8 cellular contexts compared by ENCODE assay signal in the genomic region with DNA sequence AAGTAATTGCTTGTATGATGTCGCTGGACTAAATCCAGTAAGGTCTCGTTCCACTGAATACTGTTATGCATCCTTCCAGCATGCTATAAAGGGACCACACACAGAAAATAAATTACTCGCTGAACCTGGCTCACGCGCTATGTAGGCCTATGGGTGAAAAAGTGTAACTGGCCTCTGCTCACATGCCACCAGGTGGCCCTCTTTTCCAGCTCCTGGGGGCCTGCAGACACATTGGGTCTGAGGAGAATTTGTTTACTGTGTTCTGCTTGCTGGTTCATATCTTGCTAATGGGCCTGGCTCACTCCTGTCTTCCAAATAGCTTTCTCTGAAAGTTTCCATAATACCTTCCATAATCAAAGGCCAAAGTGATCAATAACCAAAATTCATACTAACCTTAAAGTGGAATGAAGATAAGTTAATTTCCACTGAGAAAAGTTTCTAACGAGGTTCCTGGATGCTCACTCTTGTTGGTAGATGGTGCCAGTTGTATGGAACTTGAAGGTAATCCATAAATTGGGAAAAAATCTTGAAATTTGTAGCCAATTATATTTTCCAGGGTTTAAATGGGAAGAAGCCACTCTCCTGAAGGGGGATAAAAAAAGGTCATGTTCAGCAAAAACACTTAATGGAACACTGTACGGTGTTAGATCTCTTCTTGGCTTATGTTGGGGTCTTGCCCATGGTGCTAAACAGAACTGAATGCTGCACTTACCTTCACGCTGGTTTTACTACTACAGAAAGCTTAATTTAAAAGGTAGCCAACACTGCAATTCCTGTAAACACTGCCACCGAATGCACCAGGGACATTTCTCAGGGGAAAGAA. TPM values are rescaled to one million over a fixed set of nuclear protein-coding genes. Genes with fewer than 3 reads are reported as not detected.
DNase-seq lines count a peak whose midpoint lies in the region; ATAC-seq and TF ChIP-seq lines count a peak whose summit lies in the region.

No MANE protein-coding gene starts in this region.

- peaks cover 5% of the 10 kb centered on the region for H3K4me1 Mint-ChIP-seq in endothelial cell (ENCODE audit: unreplicated experiment)
- no peaks in the 10 kb centered on the region for H3K4me1 Mint-ChIP-seq in natural killer cell treated with Interleukin-12 subunit alpha and Interleukin-12 subunit beta and Interleukin-15 and Interleukin-18, amount 100 ng/mL, for 72 hours (ENCODE audit: low read depth in 2 of 2)
- no peaks in the 10 kb centered on the region for H3K4me1 Mint-ChIP-seq in osteocyte (ENCODE audit: unreplicated experiment)

- ATAC-seq in GM18868 (IDR thresholded peaks at IDR 0.05; ENCODE audit: unreplicated experiment) (peak; percentile 84), HG02840 (IDR thresholded peaks at IDR 0.05; ENCODE audit: low FRiP score, unreplicated experiment) (peak; percentile 71)
- no peak for ATAC-seq in natural killer cell treated with Interleukin-12 subunit alpha and Interleukin-12 subunit beta and Interleukin-15 and Interleukin-18, amount 100 ng/mL, for 72 hours

- H3K4me3 Mint-ChIP-seq in endothelial cell (ENCODE audit: unreplicated experiment) = no peak overlapping the region
- no peak overlapping the region for H3K4me3 Mint-ChIP-seq in natural killer cell treated with Interleukin-12 subunit alpha and Interleukin-12 subunit beta and Interleukin-15 and Interleukin-18, amount 100 ng/mL, for 72 hours
- no peak overlapping the region for H3K4me3 Mint-ChIP-seq in osteocyte (ENCODE audit: unreplicated experiment)

- no peak overlapping the region for H3K27ac Mint-ChIP-seq in endothelial cell (ENCODE audit: unreplicated experiment)
- H3K27ac Mint-ChIP-seq in natural killer cell treated with Interleukin-12 subunit alpha and Interleukin-12 subunit beta and Interleukin-15 and Interleukin-18, amount 100 ng/mL, for 72 hours = no peak overlapping the region
- H3K27ac Mint-ChIP-seq in osteocyte (ENCODE audit: unreplicated experiment) = no peak overlapping the region

- TF ChIP-seq CTCF in endothelial cell (IDR thresholded peaks at IDR 0.05; ENCODE audit: unreplicated experiment) (peak; percentile 52), osteocyte (IDR thresholded peaks at IDR 0.05) (no peak)

- H3K9me3 Mint-ChIP-seq in endothelial cell (ENCODE audit: unreplicated experiment) (no peaks in the 10 kb centered on the region), osteocyte (ENCODE audit: unreplicated experiment) (no peaks in the 10 kb centered on the region)
- no peaks in the 10 kb centered on the region for H3K9me3 Mint-ChIP-seq in natural killer cell treated with Interleukin-12 subunit alpha and Interleukin-12 subunit beta and Interleukin-15 and Interleukin-18, amount 100 ng/mL, for 72 hours

- no peaks in the 10 kb centered on the region for H3K27me3 Mint-ChIP-seq in endothelial cell (ENCODE audit: unreplicated experiment)
- H3K27me3 Mint-ChIP-seq in natural killer cell treated with Interleukin-12 subunit alpha and Interleukin-12 subunit beta and Interleukin-15 and Interleukin-18, amount 100 ng/mL, for 72 hours = peaks cover 15 to 18% of the 10 kb centered on the region in 2 donors
- no peaks in the 10 kb centered on the region for H3K27me3 Mint-ChIP-seq in osteocyte (ENCODE audit: unreplicated experiment)

- H3K36me3 Mint-ChIP-seq in endothelial cell (ENCODE audit: low read depth, unreplicated experiment) = no peaks in the 10 kb centered on the region
- no peaks in the 10 kb centered on the region for H3K36me3 Mint-ChIP-seq in natural killer cell treated with Interleukin-12 subunit alpha and Interleukin-12 subunit beta and Interleukin-15 and Interleukin-18, amount 100 ng/mL, for 72 hours
- no peaks in the 10 kb centered on the region for H3K36me3 Mint-ChIP-seq in osteocyte (ENCODE audit: unreplicated experiment)

- peak; percentile 13 for DNase-seq in RPMI8226
- peak; percentile 50 for DNase-seq in endothelial cell (ENCODE audit: low spot score)
- no peak for DNase-seq in natural killer cell treated with Interleukin-12 subunit alpha and Interleukin-12 subunit beta and Interleukin-15 and Interleukin-18, amount 100 ng/mL, for 72 hours (ENCODE audit: low spot score)
- DNase-seq in OCI-M2 (lab: John Stamatoyannopoulos, UW; ENCODE audit: unreplicated experiment) = no peak
- no peak for DNase-seq in pons (ENCODE audit: low spot score)
- no peak for DNase-seq in osteocyte (ENCODE audit: extremely low spot score, unreplicated experiment)

RNA-seq across cellular contexts. Expression of gene ZPBP, which starts 27.0 kb away (rescaled TPM):
- total RNA-seq in endothelial cell (ENCODE audit: unreplicated experiment) (not detected), osteocyte (not detected in 2 replicates)
- not detected for total RNA-seq in natural killer cell treated with Interleukin-12 subunit alpha and Interleukin-12 subunit beta and Interleukin-15 and Interleukin-18, amount 100 ng/mL, for 72 hours

Comparison
In these comparisons a context has a peak if more than half of its experiments do, and no peak if none do; other contexts are left out.
1. ATAC-seq: peak in GM18868 (single experiment) and HG02840 (single experiment); none in natural killer cell treated with Interleukin-12 subunit alpha and Interleukin-12 subunit beta and Interleukin-15 and Interleukin-18, amount 100 ng/mL, for 72 hours (0 of 2).
2. DNase-seq: peak in RPMI8226 (single experiment) and endothelial cell (single experiment); none in natural killer cell treated with Interleukin-12 subunit alpha and Interleukin-12 subunit beta and Interleukin-15 and Interleukin-18, amount 100 ng/mL, for 72 hours (single experiment), OCI-M2 (single experiment), pons (single experiment) and osteocyte (single experiment).